Comparison of ENCODE assay signal across 26 cellular contexts in the genomic region with DNA sequence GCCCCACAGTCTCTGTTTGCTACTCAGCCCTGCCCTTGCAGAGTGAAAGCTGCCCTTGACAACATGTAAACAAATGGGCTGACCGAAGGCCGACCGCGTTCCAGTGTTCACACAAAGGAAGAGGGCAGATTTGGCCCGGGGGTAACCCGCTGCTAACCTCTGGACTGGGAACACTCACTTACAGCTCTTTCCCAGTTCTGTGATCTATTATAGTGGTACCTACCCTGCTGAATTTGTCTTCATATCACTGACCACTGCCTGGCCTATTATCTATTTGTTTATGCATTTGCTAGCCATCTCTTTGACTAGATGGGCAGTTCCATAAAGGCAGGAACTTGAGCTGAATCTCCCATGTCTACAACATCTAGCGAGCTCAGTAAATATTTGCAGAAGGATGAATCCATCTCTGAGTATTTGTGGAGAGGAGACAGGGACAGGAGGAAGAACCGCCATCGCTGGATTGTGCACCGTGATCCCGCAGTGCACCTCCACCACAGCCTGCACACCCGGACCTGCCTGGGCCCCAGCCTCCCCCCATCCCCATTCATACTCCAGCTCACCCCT. TPM values are rescaled to one million over a fixed set of nuclear protein-coding genes. Genes with fewer than 3 reads are reported as not detected.
DNase-seq lines count a peak whose midpoint lies in the region; ATAC-seq and TF ChIP-seq lines count a peak whose summit lies in the region.
"Had no signal": no experiment of that assay in that cellular context is flagged by ENCODE, and none has a peak within 500 bp of the region (broad histone marks: within the 10 kb centered on the region; RNA-seq: fewer than 3 reads in every experiment).

No MANE protein-coding gene starts in this region.

- in situ Hi-C loops in G401 (cut with HindIII; ENCODE audit: low sequenced_read_pairs) = no loop called here

- H3K4me1 Mint-ChIP-seq in progenitor cell of endocrine pancreas (ENCODE audit: low read depth) = peaks cover 44% of the 10 kb centered on the region

- no peaks in the 10 kb centered on the region for H3K27me3 Mint-ChIP-seq in progenitor cell of endocrine pancreas
- H3K27me3 Mint-ChIP-seq: activated T-cell treated with anti-CD3 and anti-CD28 coated beads, Interleukin-2, amount 50 U/mL, for 24 hours; brain; CD4-positive, alpha-beta memory T cell; stimulated activated naive CD8-positive, alpha-beta T cell treated with anti-CD3 and anti-CD28 coated beads, Interleukin-15, Interleukin-2, amounts not matched to agents 100 ng/mL and 50 ng/mL, for 24 hours had no signal

- H3K27ac Mint-ChIP-seq in progenitor cell of endocrine pancreas = peak overlapping the region; percentile 81
- H3K27ac Mint-ChIP-seq: activated T-cell treated with anti-CD3 and anti-CD28 coated beads, Interleukin-2, amount 50 U/mL, for 24 hours; stimulated activated naive CD8-positive, alpha-beta T cell treated with anti-CD3 and anti-CD28 coated beads, Interleukin-15, Interleukin-2, amounts not matched to agents 100 ng/mL and 50 ng/mL, for 24 hours had no signal

- peak overlapping the region; percentile 52 for H3K4me3 Mint-ChIP-seq in progenitor cell of endocrine pancreas (ENCODE audit: low read depth)
- H3K4me3 Mint-ChIP-seq: activated T-cell treated with anti-CD3 and anti-CD28 coated beads, Interleukin-2, amount 50 U/mL, for 24 hours; CD4-positive, alpha-beta memory T cell; immature natural killer cell; nephron; stimulated activated naive CD8-positive, alpha-beta T cell treated with anti-CD3 and anti-CD28 coated beads, Interleukin-15, Interleukin-2, amounts not matched to agents 100 ng/mL and 50 ng/mL, for 24 hours had no signal

- no peaks in the 10 kb centered on the region for H3K9me3 Mint-ChIP-seq in progenitor cell of endocrine pancreas (ENCODE audit: low read depth)
- H3K9me3 Mint-ChIP-seq: activated T-cell treated with anti-CD3 and anti-CD28 coated beads, Interleukin-2, amount 50 U/mL, for 24 hours; brain; CD4-positive, alpha-beta memory T cell; immature natural killer cell; nephron; stimulated activated naive CD8-positive, alpha-beta T cell treated with anti-CD3 and anti-CD28 coated beads, Interleukin-15, Interleukin-2, amounts not matched to agents 100 ng/mL and 50 ng/mL, for 24 hours had no signal

- ATAC-seq in HG02588 (IDR thresholded peaks at IDR 0.05; ENCODE audit: unreplicated experiment) = no peak
- ATAC-seq: gastrocnemius medialis, Panc1 had no signal

- peaks cover 3% of the 10 kb centered on the region for H3K36me3 Mint-ChIP-seq in progenitor cell of endocrine pancreas (ENCODE audit: insufficient read depth)
- H3K36me3 Mint-ChIP-seq: brain had no signal

- DNase-seq in DMS53 treated with DMSO at 0.1 percent for 48 hours (lab: John Stamatoyannopoulos, UW; ENCODE audit: unreplicated experiment) (peak; percentile 91), NCI-H510A (lab: John Stamatoyannopoulos, UW) (peak; percentile 57), foreskin melanocyte (peak; percentile 59), progenitor cell of endocrine pancreas (ENCODE audit: low spot score, unreplicated experiment) (no peak), G401 (ENCODE audit: low spot score) (no peak), SKM-1 (lab: John Stamatoyannopoulos, UW; ENCODE audit: unreplicated experiment) (no peak)
- DNase-seq: activated CD4-positive, alpha-beta T cell treated with anti-CD3 and anti-CD28 coated beads for 4 hours; activated naive CD4-positive, alpha-beta T cell; activated T-cell treated with anti-CD3 and anti-CD28 coated beads, Interleukin-2, amount 50 U/mL, for 24 hours; CD4-positive, alpha-beta memory T cell; esophagus squamous epithelium; gastrocnemius medialis; H7; hippocampal formation; immature natural killer cell; Karpas-422; NCI-H2081; NCI-H446 treated with DMSO at 0.1 percent for 48 hours; NK-92 treated with Interleukin-12 subunit alpha and Interleukin-12 subunit beta, amount 100 ng/mL, for 24 hours; SIG-M5; thyroid gland had no signal

- no peak for TF ChIP-seq CTCF in progenitor cell of endocrine pancreas (IDR thresholded peaks at IDR 0.05; ENCODE audit: unreplicated experiment)

RNA-seq across cellular contexts. Expression of gene SLC29A3, which starts 15.3 kb away (rescaled TPM):
- 13.3 and 13.7 TPM in 2 replicates for total RNA-seq in progenitor cell of endocrine pancreas
- total RNA-seq in G401 (2014; rRNA removed; shearing (Covaris generic)) = 3.3 and 3.4 TPM in 2 replicates

Comparison
In these comparisons a context has a peak if more than half of its experiments do, and no peak if none do; other contexts are left out.
1. DNase-seq: peak in DMS53 treated with DMSO at 0.1 percent for 48 hours (single experiment), NCI-H510A (single experiment) and foreskin melanocyte (single experiment); none in progenitor cell of endocrine pancreas (single experiment), G401 (single experiment) and SKM-1 (single experiment).